In the genomic region with DNA sequence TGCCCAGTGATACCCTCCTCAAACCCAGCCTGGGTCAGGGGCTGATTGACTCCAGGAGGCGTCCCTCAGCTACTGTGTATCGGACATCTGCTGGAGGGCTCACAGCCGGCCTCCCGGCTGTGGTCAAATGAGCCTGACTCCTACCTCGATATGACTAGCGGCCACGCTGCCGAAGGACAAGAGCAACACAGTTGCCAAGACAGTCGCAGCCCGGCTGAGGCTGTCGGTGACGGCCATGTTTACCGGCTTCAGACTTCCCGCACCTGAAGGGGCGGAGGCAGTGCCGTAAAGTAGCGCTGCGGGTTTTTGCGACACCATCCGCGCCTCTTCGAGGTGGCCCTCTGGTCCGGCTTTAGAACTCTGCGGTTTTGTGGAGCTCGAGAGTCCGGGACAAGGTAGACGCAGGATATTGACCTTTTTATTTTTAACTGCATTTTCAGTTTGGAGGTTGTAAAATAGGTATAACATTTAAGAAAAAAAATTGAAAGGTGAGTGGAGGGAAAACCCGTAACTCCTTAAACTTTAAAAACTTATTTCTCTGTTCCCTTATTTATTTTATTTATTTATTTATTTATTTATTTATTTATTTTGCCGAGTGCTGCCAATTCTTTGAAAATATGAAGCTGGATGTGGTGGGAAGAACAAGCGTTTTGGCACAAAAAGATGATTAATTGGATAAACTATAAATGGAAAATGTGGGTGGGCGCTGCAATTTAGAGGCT, we compare ENCODE assay signal across 8 cellular contexts. TPM values are rescaled to one million over a fixed set of nuclear protein-coding genes. Genes with fewer than 3 reads are reported as not detected.
DNase-seq lines count a peak whose midpoint lies in the region; ATAC-seq and TF ChIP-seq lines count a peak whose summit lies in the region.

A gene (minus strand): TSS at position 265 of the 722 bp plus-strand sequence. CDS start 28 bp downstream, at position 237.

- peaks cover 10% of the 10 kb centered on the region for H3K36me3 Mint-ChIP-seq in IgD-negative memory B cell
- peaks cover 33% of the 10 kb centered on the region for H3K36me3 Mint-ChIP-seq in activated T-cell treated with anti-CD3 and anti-CD28 coated beads, Interleukin-2, amount 50 U/mL, for 24 hours (ENCODE audit: low read depth)

- H3K9ac ChIP-seq in mucosa of rectum (ENCODE audit: low read depth in 1 of 2, low read length in 2 of 2) = peak within 1 kb of the TSS; percentile 90 to 97

- H3K27ac ChIP-seq in mucosa of rectum (ENCODE audit: low read depth in 2 of 2, low read length in 2 of 2) = peak within 1 kb of the TSS; percentile 71 to 73

- no peaks in the 10 kb centered on the region for H3K4me1 ChIP-seq in mucosa of rectum (ENCODE audit: control insufficient read depth in 2 of 2, insufficient read depth in 2 of 2, low read length in 2 of 2)

- DNase-seq in DMS153 (lab: John Stamatoyannopoulos, UW) (peak; percentile 79), OCI-M2 (lab: John Stamatoyannopoulos, UW; ENCODE audit: unreplicated experiment) (peak; percentile 49), erythroblast (lab: John Stamatoyannopoulos, UW) (peak; percentile 93 to 94)
- DNase-seq in activated T-cell treated with anti-CD3 and anti-CD28 coated beads, Interleukin-2, amount 50 U/mL, for 24 hours = peak; percentile 91
- DNase-seq in stimulated activated CD8-positive, alpha-beta memory T cell treated with anti-CD3 and anti-CD28 coated beads, Interleukin-4, amount 100 ng/mL, for 48 hours = peak; percentile 92

- peaks cover 15 to 44% (median 19%) of the 10 kb centered on the region in 3 donors for H3K4me1 Mint-ChIP-seq in IgD-negative memory B cell
- H3K4me1 Mint-ChIP-seq in activated T-cell treated with anti-CD3 and anti-CD28 coated beads, Interleukin-2, amount 50 U/mL, for 24 hours (ENCODE audit: low read depth) = peaks cover 43% of the 10 kb centered on the region

- H3K4me3 ChIP-seq in mucosa of rectum (ENCODE audit: low read length in 2 of 2) = peak within 1 kb of the TSS; percentile 97 to 99

- no peaks in the 10 kb centered on the region for H3K36me3 ChIP-seq in mucosa of rectum (ENCODE audit: control insufficient read depth in 2 of 2, insufficient read depth in 2 of 2, low read length in 2 of 2)

- H3K9me3 Mint-ChIP-seq in IgD-negative memory B cell = no peaks in the 10 kb centered on the region
- H3K9me3 Mint-ChIP-seq in activated T-cell treated with anti-CD3 and anti-CD28 coated beads, Interleukin-2, amount 50 U/mL, for 24 hours = no peaks in the 10 kb centered on the region

- peak within 1 kb of the TSS; percentile 52 to 94 (median 93) for H3K27ac Mint-ChIP-seq in IgD-negative memory B cell
- H3K27ac Mint-ChIP-seq in activated T-cell treated with anti-CD3 and anti-CD28 coated beads, Interleukin-2, amount 50 U/mL, for 24 hours = peak within 1 kb of the TSS; percentile 95

- TF ChIP-seq POLR2A in erythroblast (IDR thresholded peaks at IDR 0.05; ENCODE audit: low read length) = peak; percentile 84

- peak within 1 kb of the TSS; percentile 96 to 99 (median 96) for H3K4me3 Mint-ChIP-seq in IgD-negative memory B cell
- H3K4me3 Mint-ChIP-seq in activated T-cell treated with anti-CD3 and anti-CD28 coated beads, Interleukin-2, amount 50 U/mL, for 24 hours = peak within 1 kb of the TSS; percentile 91

- no peaks in the 10 kb centered on the region for H3K27me3 ChIP-seq in mucosa of rectum (ENCODE audit: control insufficient read depth in 2 of 2, insufficient read depth in 2 of 2, low read length in 2 of 2)

- ATAC-seq in GM21529 (IDR thresholded peaks at IDR 0.05; ENCODE audit: unreplicated experiment) = peak; percentile 93

- no peaks in the 10 kb centered on the region for H3K27me3 Mint-ChIP-seq in IgD-negative memory B cell
- H3K27me3 Mint-ChIP-seq in activated T-cell treated with anti-CD3 and anti-CD28 coated beads, Interleukin-2, amount 50 U/mL, for 24 hours = no peaks in the 10 kb centered on the region

- H3K9me3 ChIP-seq in mucosa of rectum (ENCODE audit: control insufficient read depth in 2 of 2, low read length in 2 of 2) = no peaks in the 10 kb centered on the region

RNA-seq across cellular contexts. Expression of the gene that starts here (rescaled TPM):
- 18.1 TPM for polyA plus RNA-seq in IgD-negative memory B cell

Comparison
In these comparisons a context has a peak if more than half of its experiments do, and no peak if none do; other contexts are left out.
1. Peak in every context shown above with its lines: DNase-seq, ATAC-seq, H3K4me3 ChIP-seq and H3K27ac ChIP-seq.